In the genomic region with DNA sequence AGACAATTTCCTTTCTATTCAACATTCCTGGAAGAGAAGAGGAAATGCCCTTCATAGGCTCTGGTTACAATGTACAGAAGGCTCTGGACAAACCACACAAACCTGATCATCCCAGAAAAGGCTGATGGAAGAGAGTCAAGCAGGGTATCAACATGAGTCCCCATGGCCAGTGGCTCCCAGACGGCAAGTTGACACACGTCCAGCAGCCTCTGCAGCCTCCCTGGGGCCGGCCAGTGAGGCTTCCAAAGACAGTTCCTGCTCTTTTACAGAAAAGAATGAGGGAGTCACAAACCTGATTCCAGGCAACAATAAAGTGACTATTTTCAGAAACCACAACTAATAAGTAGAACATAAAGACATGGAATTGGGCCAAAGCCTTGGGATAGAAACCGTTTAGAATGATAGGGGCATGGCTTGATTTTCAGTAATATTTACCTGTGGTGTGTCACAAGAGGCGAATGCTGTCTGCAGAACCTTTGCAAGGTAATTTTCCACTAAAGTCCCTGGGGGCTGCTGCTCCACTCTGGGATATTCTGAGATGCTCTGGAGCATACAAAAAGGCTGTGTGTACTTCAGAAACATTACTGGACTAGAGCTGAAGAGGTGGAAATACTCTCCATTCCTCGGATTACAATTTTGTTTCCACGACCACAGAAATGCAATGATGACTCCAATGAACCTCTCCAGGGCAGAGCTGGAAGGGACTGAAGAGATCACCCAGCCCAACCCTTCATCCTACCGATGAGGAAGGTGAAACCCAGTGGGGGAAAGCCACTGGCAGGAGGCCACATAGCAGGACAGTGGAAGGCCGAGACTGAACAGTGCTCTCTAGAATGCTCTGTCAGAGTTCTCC, we compare ENCODE assay signal across 17 cellular contexts. TPM values are rescaled to one million over a fixed set of nuclear protein-coding genes. Genes with fewer than 3 reads are reported as not detected.
DNase-seq lines count a peak whose midpoint lies in the region; ATAC-seq, FAIRE-seq and TF ChIP-seq lines count a peak whose summit lies in the region.
"Had no signal": no experiment of that assay in that cellular context is flagged by ENCODE, and none has a peak within 500 bp of the region (broad histone marks: within the 10 kb centered on the region; RNA-seq: fewer than 3 reads in every experiment).

No MANE protein-coding gene starts in this region.

- no peaks in the 10 kb centered on the region for H3K4me1 ChIP-seq in pancreas
- H3K4me1 ChIP-seq: uterus had no signal

- no peak for TF ChIP-seq CTCF in glutamatergic neuron (IDR thresholded peaks at IDR 0.05; ENCODE audit: partially characterized antibody, unreplicated experiment)
- no peak for TF ChIP-seq CTCF in pancreas (IDR thresholded peaks at IDR 0.05)

- no peaks in the 10 kb centered on the region for H3K9me3 ChIP-seq in pancreas
- H3K9me3 ChIP-seq: BE2C, uterus had no signal

- peaks cover 40% of the 10 kb centered on the region for H3K4me1 Mint-ChIP-seq in glutamatergic neuron (ENCODE audit: low read depth, unreplicated experiment)
- H3K4me1 Mint-ChIP-seq in activated T-cell treated with anti-CD3 and anti-CD28 coated beads, Interleukin-2, amount 50 U/mL, for 72 hours (ENCODE audit: low read depth) = peaks cover 26% of the 10 kb centered on the region

- peaks cover 4% of the 10 kb centered on the region for H3K36me3 Mint-ChIP-seq in glutamatergic neuron (ENCODE audit: unreplicated experiment)
- H3K36me3 Mint-ChIP-seq in activated T-cell treated with anti-CD3 and anti-CD28 coated beads, Interleukin-2, amount 50 U/mL, for 72 hours (ENCODE audit: insufficient read depth in 2 of 2) = peaks cover 0 to 4% of the 10 kb centered on the region in 2 donors

- intact Hi-C loops in pancreas (cut with DNase I) = no loop called here

- peak overlapping the region; percentile 53 for H3K4me3 Mint-ChIP-seq in glutamatergic neuron (ENCODE audit: unreplicated experiment)
- no peak overlapping the region for H3K4me3 Mint-ChIP-seq in activated T-cell treated with anti-CD3 and anti-CD28 coated beads, Interleukin-2, amount 50 U/mL, for 72 hours

- WGBS in pancreas, 2 donors = 73 to 75% methylated on average over 9 of the region's 9 CpGs

- ATAC-seq in activated T-cell treated with anti-CD3 and anti-CD28 coated beads, Interleukin-2, amount 50 U/mL, for 72 hours (replicated peaks in 1 of 2) = no peak
- ATAC-seq in HG02884 (IDR thresholded peaks at IDR 0.05; ENCODE audit: unreplicated experiment) = no peak
- no peak for ATAC-seq in pancreas
- ATAC-seq: Panc1 had no signal

- no peak overlapping the region for H3K4me3 ChIP-seq in pancreas
- H3K4me3 ChIP-seq: lung, uterus had no signal

- peak overlapping the region; percentile 81 for H3K27ac Mint-ChIP-seq in glutamatergic neuron (ENCODE audit: unreplicated experiment)
- H3K27ac Mint-ChIP-seq in activated T-cell treated with anti-CD3 and anti-CD28 coated beads, Interleukin-2, amount 50 U/mL, for 72 hours = no peak overlapping the region

- no peak for FAIRE-seq in HTR-8/SVneo (lab: Jason Lieb, UNC)
- FAIRE-seq in pancreas (lab: Jason Lieb, UNC) = no peak
- FAIRE-seq: GM18507 had no signal

- no peaks in the 10 kb centered on the region for H3K36me3 ChIP-seq in pancreas
- H3K36me3 ChIP-seq: uterus had no signal

- peaks cover 5% of the 10 kb centered on the region for H3K27me3 Mint-ChIP-seq in glutamatergic neuron (ENCODE audit: unreplicated experiment)
- H3K27me3 Mint-ChIP-seq in activated T-cell treated with anti-CD3 and anti-CD28 coated beads, Interleukin-2, amount 50 U/mL, for 72 hours (ENCODE audit: low read depth) = no peaks in the 10 kb centered on the region

- H3K27ac ChIP-seq in pancreas = no peak overlapping the region
- H3K27ac ChIP-seq: uterus had no signal

- H3K27me3 ChIP-seq in pancreas = no peaks in the 10 kb centered on the region
- H3K27me3 ChIP-seq: BE2C, uterus had no signal

- DNase-seq in AG08396 (ENCODE audit: low spot score) = peak; percentile 63
- DNase-seq in HTR-8/SVneo (ENCODE audit: insufficient read length, low spot score) = peak; percentile 5
- peak; percentile 43 for DNase-seq in amniotic epithelial cell (ENCODE audit: low read depth)
- DNase-seq in glutamatergic neuron = no peak
- DNase-seq in activated T-cell treated with anti-CD3 and anti-CD28 coated beads, Interleukin-2, amount 50 U/mL, for 72 hours = no peak
- DNase-seq in middle frontal gyrus (ENCODE audit: extremely low spot score, low spot score) = no peak
- DNase-seq in pancreas = no peak
- DNase-seq: activated CD4-positive, alpha-beta T cell treated with anti-CD3 and anti-CD28 coated beads, Interleukin-2, amount 50 U/mL, for 48 hours; activated naive CD4-positive, alpha-beta T cell; BE2C; Karpas-422; NCI-H2227 treated with DMSO at 0.1 percent for 48 hours; uterus had no signal

- peaks cover 8% of the 10 kb centered on the region for H3K9me3 Mint-ChIP-seq in glutamatergic neuron (ENCODE audit: unreplicated experiment)
- no peaks in the 10 kb centered on the region for H3K9me3 Mint-ChIP-seq in activated T-cell treated with anti-CD3 and anti-CD28 coated beads, Interleukin-2, amount 50 U/mL, for 72 hours

RNA-seq across cellular contexts. Expression of a gene that starts 10.4 kb away (rescaled TPM):
- total RNA-seq in glutamatergic neuron (ENCODE audit: unreplicated experiment) (45.0 TPM), pancreas (1 to 10 TPM; 3.2 to 7.1 (median 5.0) TPM)
- 10 to 100 TPM; 29.0 to 30.5 TPM for total RNA-seq in activated T-cell treated with anti-CD3 and anti-CD28 coated beads, Interleukin-2, amount 50 U/mL, for 72 hours
- polyA plus RNA-seq in pancreas = 10 to 100 TPM in 1 of 2 donors, 1 to 10 TPM in 1; 6.6 to 11.7 TPM

Comparison
In these comparisons a context has a peak if more than half of its experiments do, and no peak if none do; other contexts are left out.
1. DNase-seq: peak in AG08396 (single experiment), HTR-8/SVneo (single experiment) and amniotic epithelial cell (single experiment); none in glutamatergic neuron (single experiment), activated T-cell treated with anti-CD3 and anti-CD28 coated beads, Interleukin-2, amount 50 U/mL, for 72 hours (0 of 2), middle frontal gyrus (single experiment) and pancreas (0 of 6).